ENCODE assay signal across 8 cellular contexts in the genomic region with DNA sequence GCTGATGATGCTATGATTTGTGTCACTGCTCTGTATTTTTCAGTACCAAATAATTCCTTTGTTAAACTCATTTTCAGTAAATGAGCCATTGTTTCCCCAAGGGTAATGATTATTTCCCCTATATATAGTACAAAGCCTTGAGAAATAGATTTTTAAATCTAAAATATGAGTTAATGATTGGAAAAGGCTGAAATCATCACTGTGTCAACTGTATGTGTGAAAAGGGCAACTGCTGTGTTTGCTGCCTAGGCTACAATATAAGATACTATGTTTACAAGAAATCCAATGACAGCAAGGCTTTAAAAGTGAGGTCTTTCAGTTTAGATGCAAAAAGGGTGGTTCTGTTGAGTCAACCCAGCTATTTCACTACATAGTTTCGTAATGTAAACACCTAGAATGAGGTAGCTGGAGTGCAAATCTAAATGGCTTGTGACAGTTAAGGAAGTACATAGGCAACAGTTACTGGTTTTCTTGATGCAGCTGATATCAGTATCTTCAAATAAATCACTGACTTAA. TPM values are rescaled to one million over a fixed set of nuclear protein-coding genes. Genes with fewer than 3 reads are reported as not detected.
A peak's percentile ranks its signal among the peaks of the same experiment; 100 is the strongest.
DNase-seq lines count a peak whose midpoint lies in the region; ATAC-seq, FAIRE-seq and TF ChIP-seq lines count a peak whose summit lies in the region.

No MANE protein-coding gene starts in this region.

- peak; percentile 79 for ATAC-seq in GM21529 (IDR thresholded peaks at IDR 0.05; ENCODE audit: unreplicated experiment)

- H3K36me3 ChIP-seq in endodermal cell (ENCODE audit: control insufficient read depth, insufficient read depth, low read length) = no peaks in the 10 kb centered on the region

- H3K27me3 ChIP-seq in endodermal cell (ENCODE audit: control insufficient read depth, insufficient read depth, low read length, poor library complexity, severe bottlenecking) = no peaks in the 10 kb centered on the region

- H3K4me3 ChIP-seq in endodermal cell (ENCODE audit: low read length) = peak overlapping the region; percentile 10

- no peaks in the 10 kb centered on the region for H3K9me3 ChIP-seq in endodermal cell (ENCODE audit: control insufficient read depth, low read length)

- H3K36me3 Mint-ChIP-seq in endodermal cell (ENCODE audit: low read depth) (no peaks in the 10 kb centered on the region), endothelial cell (ENCODE audit: low read depth, unreplicated experiment) (no peaks in the 10 kb centered on the region)

- DNase-seq in GM12891 (ENCODE audit: insufficient read length, low spot score) = no peak
- DNase-seq in HuH-7.5 (ENCODE audit: low spot score) = peak; percentile 14
- no peak for DNase-seq in endodermal cell
- DNase-seq in posterior vena cava (ENCODE audit: low spot score) = no peak
- no peak for DNase-seq in epidermal melanocyte (ENCODE audit: insufficient read length, low spot score)
- no peak for DNase-seq in endothelial cell (ENCODE audit: low spot score)
- no peak for DNase-seq in activated naive CD4-positive, alpha-beta T cell treated with anti-CD3 and anti-CD28 coated beads, Interleukin-2, amount 50 U/mL, for 16 hours

- no peak overlapping the region for H3K4me3 Mint-ChIP-seq in endodermal cell
- H3K4me3 Mint-ChIP-seq in endothelial cell (ENCODE audit: unreplicated experiment) = no peak overlapping the region

- H3K4me1 ChIP-seq in endodermal cell (ENCODE audit: control insufficient read depth, insufficient read depth, low read length) = peaks cover 15% of the 10 kb centered on the region

- H3K9ac ChIP-seq in endodermal cell (ENCODE audit: extremely low read depth, low read length, poor library complexity, severe bottlenecking) = no peak overlapping the region

- H3K9me3 Mint-ChIP-seq in endodermal cell (no peaks in the 10 kb centered on the region), endothelial cell (ENCODE audit: unreplicated experiment) (no peaks in the 10 kb centered on the region)

- peak; percentile 90 for FAIRE-seq in GM12891 (lab: Jason Lieb, UNC)

- TF ChIP-seq CTCF in endodermal cell (conservative IDR thresholded peaks at IDR 0.05) (no peak), endothelial cell (IDR thresholded peaks at IDR 0.05; ENCODE audit: unreplicated experiment) (no peak)

- intact Hi-C loops in posterior vena cava (cut with DNase I) = no loop called here

- TF ChIP-seq POLR2A in GM12891 (IDR thresholded peaks at IDR 0.05; ENCODE audit: low read depth, low read length) = no peak

- peaks cover 58% of the 10 kb centered on the region for H3K4me1 Mint-ChIP-seq in endodermal cell
- peaks cover 14% of the 10 kb centered on the region for H3K4me1 Mint-ChIP-seq in endothelial cell (ENCODE audit: unreplicated experiment)

- H3K27ac Mint-ChIP-seq in endodermal cell (peak overlapping the region; percentile 35), endothelial cell (ENCODE audit: unreplicated experiment) (no peak overlapping the region)

- H3K27me3 Mint-ChIP-seq in endodermal cell (ENCODE audit: insufficient read depth) (no peaks in the 10 kb centered on the region), endothelial cell (ENCODE audit: unreplicated experiment) (no peaks in the 10 kb centered on the region)

- H3K27ac ChIP-seq in endodermal cell (ENCODE audit: low read depth, low read length) = no peak overlapping the region

- WGBS in endodermal cell (ENCODE audit: insufficient coverage in 1 of 2, insufficient read length in 1 of 2), 2 experiments = 86 to 88% methylated on average over 1 of the region's 1 CpG

TF ChIP-seq in GM12891, 5 proteins besides CTCF, POLR2A, EP300 and RAD21:
- TF ChIP-seq POLR2AphosphoS5 (IDR thresholded peaks at IDR 0.05; ENCODE audit: low read depth, low read length) (no peak), SPI1 (IDR thresholded peaks at IDR 0.05; ENCODE audit: low read depth, low read length) (no peak), POU2F2 (IDR thresholded peaks at IDR 0.05; ENCODE audit: low read depth, low read length) (peak; percentile 91), TAF1 (IDR thresholded peaks at IDR 0.05; ENCODE audit: low read depth, low read length) (no peak), PAX5 (IDR thresholded peaks at IDR 0.05; ENCODE audit: insufficient read depth, low read length, severe bottlenecking) (no peak)

RNA-seq across cellular contexts. Expression of gene NLK, which starts 15.3 kb away (rescaled TPM):
- 8.0 TPM for polyA plus RNA-seq in GM12891 (2012; ENCODE audit: low read depth, missing spikeins)
- total RNA-seq in endodermal cell (10 to 100 TPM; 49.2 to 50.3 TPM), posterior vena cava (10 to 100 TPM; 13.1 to 13.6 TPM), endothelial cell (ENCODE audit: unreplicated experiment) (53.7 TPM)
- 29.8 TPM for polyA plus RNA-seq in endodermal cell (2013, experiment 1 of 2)
- polyA plus RNA-seq in endodermal cell (2013, experiment 2 of 2) = 26.1 TPM
